ENCODE assay signal across 20 cellular contexts in genomic region chr11:100769165-100769564, GRCh38.
A peak's percentile ranks its signal among the peaks of the same experiment; 100 is the strongest.
DNase-seq lines count a peak whose midpoint lies in the region; ATAC-seq lines count a peak whose summit lies in the region.
"Had no signal": no experiment of that assay in that cellular context is flagged by ENCODE, and none has a peak within 500 bp of the region (broad histone marks: within the 10 kb centered on the region; RNA-seq: fewer than 3 reads in every experiment).

No MANE protein-coding gene starts in this region.

- peaks cover 0 to 3% (median 0%) of the 10 kb centered on the region in 9 donors for H3K9me3 Mint-ChIP-seq in naive thymus-derived CD8-positive, alpha-beta T cell
- H3K9me3 Mint-ChIP-seq: activated naive CD4-positive, alpha-beta T cell treated with anti-CD3 and anti-CD28 coated beads, Interleukin-2, amount 50 U/mL, for 24 hours had no signal

- H3K27me3 ChIP-seq in HUES64 (ENCODE audit: insufficient read depth, low read length) = no peaks in the 10 kb centered on the region
- H3K27me3 ChIP-seq: MG63 had no signal

- POLR2A ChIA-PET in naive thymus-derived CD8-positive, alpha-beta T cell (lab: Charles Lee) = no interaction called here

- peaks cover 13% of the 10 kb centered on the region for H3K36me3 ChIP-seq in HUES64 (ENCODE audit: insufficient read depth, low read length)
- H3K36me3 ChIP-seq: MG63 had no signal

- 21% methylated on average over 1 of the region's 1 CpG for WGBS in HUES64

- H3K4me3 ChIP-seq in HUES64 (ENCODE audit: low read length) = no peak overlapping the region
- H3K4me3 ChIP-seq: MG63 had no signal

- DNase-seq in AG08396 (ENCODE audit: low spot score) (peak; percentile 5), fibroblast of peridontal ligament (ENCODE audit: extremely low read depth) (peak; percentile 7), midbrain (lab: John Stamatoyannopoulos, UW) (peak; percentile 11), NCI-H1694 treated with DMSO at 0.1 percent for 48 hours (lab: John Stamatoyannopoulos, UW) (no peak)
- no peak for DNase-seq in naive thymus-derived CD8-positive, alpha-beta T cell
- no peak for DNase-seq in NK-92 treated with Interleukin-12 subunit alpha and Interleukin-12 subunit beta, amount 100 ng/mL, for 24 hours (lab: John Stamatoyannopoulos, UW)
- DNase-seq: activated CD4-positive, alpha-beta T cell treated with anti-CD3 and anti-CD28 coated beads for 48 hours; activated T-cell treated with anti-CD3 and anti-CD28 coated beads, Interleukin-2, amount 50 U/mL, for 72 hours; CD4-positive, alpha-beta memory T cell; effector memory CD4-positive, alpha-beta T cell; H7; left cardiac atrium; MG63; NCI-H2107; SHP77; stimulated activated CD4-positive, alpha-beta T cell treated with anti-CD3 and anti-CD28 coated beads, Interleukin-1b, Interleukin-23, amount 100 ng/mL, for 48 hours had no signal

- no peak overlapping the region for H3K4me3 Mint-ChIP-seq in naive thymus-derived CD8-positive, alpha-beta T cell
- H3K4me3 Mint-ChIP-seq: activated naive CD4-positive, alpha-beta T cell treated with anti-CD3 and anti-CD28 coated beads, Interleukin-2, amount 50 U/mL, for 24 hours; activated T-cell treated with anti-CD3 and anti-CD28 coated beads, Interleukin-2, amount 50 U/mL, for 72 hours; CD4-positive, alpha-beta memory T cell had no signal

- no peak for ATAC-seq in naive thymus-derived CD8-positive, alpha-beta T cell
- ATAC-seq in HG03460 (IDR thresholded peaks at IDR 0.05; ENCODE audit: unreplicated experiment) = no peak
- ATAC-seq: activated T-cell treated with anti-CD3 and anti-CD28 coated beads, Interleukin-2, amount 50 U/mL, for 72 hours; left cardiac atrium had no signal

- peak overlapping the region; percentile 32; the same call in 1 of the 2 replicates for H3K27ac ChIP-seq in HUES64 (ENCODE audit: low read depth, low read length)

- H3K27ac Mint-ChIP-seq in naive thymus-derived CD8-positive, alpha-beta T cell = no peak overlapping the region
- H3K27ac Mint-ChIP-seq: activated naive CD4-positive, alpha-beta T cell treated with anti-CD3 and anti-CD28 coated beads, Interleukin-2, amount 50 U/mL, for 24 hours; activated T-cell treated with anti-CD3 and anti-CD28 coated beads, Interleukin-2, amount 50 U/mL, for 72 hours; CD4-positive, alpha-beta memory T cell; progenitor cell of endocrine pancreas had no signal

- H3K9me3 ChIP-seq in HUES64 (ENCODE audit: insufficient read depth, low read depth, low read length) = no peaks in the 10 kb centered on the region
- H3K9me3 ChIP-seq: MG63 had no signal

- no peaks in the 10 kb centered on the region for H3K4me1 Mint-ChIP-seq in naive thymus-derived CD8-positive, alpha-beta T cell
- H3K4me1 Mint-ChIP-seq: activated naive CD4-positive, alpha-beta T cell treated with anti-CD3 and anti-CD28 coated beads, Interleukin-2, amount 50 U/mL, for 24 hours; CD4-positive, alpha-beta memory T cell had no signal

- no peaks in the 10 kb centered on the region for H3K36me3 Mint-ChIP-seq in naive thymus-derived CD8-positive, alpha-beta T cell
- H3K36me3 Mint-ChIP-seq: activated naive CD4-positive, alpha-beta T cell treated with anti-CD3 and anti-CD28 coated beads, Interleukin-2, amount 50 U/mL, for 24 hours; CD4-positive, alpha-beta memory T cell had no signal

- H3K9ac ChIP-seq in HUES64 (ENCODE audit: low read depth, low read length) = no peak overlapping the region

- H3K4me1 ChIP-seq in HUES64 (ENCODE audit: insufficient read depth, low read length) = peaks cover 23% of the 10 kb centered on the region

- no peaks in the 10 kb centered on the region for H3K27me3 Mint-ChIP-seq in naive thymus-derived CD8-positive, alpha-beta T cell
- H3K27me3 Mint-ChIP-seq: activated naive CD4-positive, alpha-beta T cell treated with anti-CD3 and anti-CD28 coated beads, Interleukin-2, amount 50 U/mL, for 24 hours; CD4-positive, alpha-beta memory T cell; progenitor cell of endocrine pancreas had no signal

Comparison
In these comparisons a context has a peak if more than half of its experiments do, and no peak if none do; other contexts are left out.
1. DNase-seq: peak in AG08396 (single experiment), fibroblast of peridontal ligament (single experiment) and midbrain (single experiment); none in naive thymus-derived CD8-positive, alpha-beta T cell (0 of 10), NCI-H1694 treated with DMSO at 0.1 percent for 48 hours (single experiment) and NK-92 treated with Interleukin-12 subunit alpha and Interleukin-12 subunit beta, amount 100 ng/mL, for 24 hours (single experiment).